In the genomic region with DNA sequence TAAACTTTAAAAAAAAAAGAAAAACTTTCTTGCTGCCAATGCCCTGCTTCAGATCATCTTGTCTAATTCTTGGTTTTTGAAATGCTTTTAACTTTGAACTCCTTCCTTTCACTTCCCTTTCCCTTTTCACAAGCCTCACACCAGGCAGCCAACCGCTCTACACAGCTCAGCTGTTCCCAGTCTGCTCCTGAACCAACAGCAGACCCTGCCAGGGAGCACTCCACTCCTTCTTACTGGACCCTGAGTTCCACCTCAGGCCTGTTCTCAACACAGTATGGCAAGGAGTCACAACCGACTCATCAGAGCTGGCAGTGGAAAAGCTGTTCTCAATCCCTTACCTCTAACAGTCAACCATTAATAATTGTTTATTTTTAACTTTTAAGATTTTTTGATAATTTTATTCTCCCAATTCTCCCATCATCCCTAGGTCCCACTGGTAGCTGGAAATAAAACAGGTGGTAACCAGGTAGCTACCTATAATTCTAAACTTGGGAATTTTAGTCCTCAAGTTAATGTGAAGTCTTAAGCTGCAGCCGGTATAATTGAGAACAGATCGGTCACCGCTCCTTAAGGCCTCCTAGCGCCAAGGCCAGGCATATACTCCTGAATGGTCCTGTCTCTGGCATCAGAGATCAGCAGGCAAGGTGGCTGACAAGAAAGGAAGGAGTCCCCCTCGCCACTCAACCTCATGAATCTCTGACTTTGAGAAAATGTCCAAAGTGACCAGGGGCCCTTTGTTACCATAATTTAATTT, we compare ENCODE assay signal across 11 cellular contexts. TPM values are rescaled to one million over a fixed set of nuclear protein-coding genes. Genes with fewer than 3 reads are reported as not detected.
DNase-seq lines count a peak whose midpoint lies in the region; ATAC-seq and TF ChIP-seq lines count a peak whose summit lies in the region.
"Had no signal": no experiment of that assay in that cellular context is flagged by ENCODE, and none has a peak within 500 bp of the region (broad histone marks: within the 10 kb centered on the region; RNA-seq: fewer than 3 reads in every experiment).

No MANE protein-coding gene starts in this region.

- H3K36me3 ChIP-seq in thyroid gland = peaks cover 9 to 21% of the 10 kb centered on the region in 2 donors
- H3K36me3 ChIP-seq: lower lobe of right lung had no signal

- no peaks in the 10 kb centered on the region for H3K27me3 ChIP-seq in thyroid gland

- no peak overlapping the region for H3K4me3 ChIP-seq in thyroid gland (replicated peaks in 1 of 3)
- H3K4me3 ChIP-seq: lower lobe of right lung had no signal

- TF ChIP-seq POLR2A in thyroid gland (IDR thresholded peaks at IDR 0.05) = no peak

- H3K4me1 ChIP-seq in thyroid gland = peaks cover 21 to 34% of the 10 kb centered on the region in 2 donors
- H3K4me1 ChIP-seq: lower lobe of right lung had no signal

- no peaks in the 10 kb centered on the region for H3K9me3 ChIP-seq in thyroid gland
- H3K9me3 ChIP-seq: lower lobe of right lung had no signal

- no peaks in the 10 kb centered on the region for H3K27me3 Mint-ChIP-seq in WTC11 (ENCODE audit: low read depth)

- intact Hi-C loops in thyroid gland (cut with DNase I) = no loop called here

- POLR2A ChIA-PET in WTC11 (lab: Charles Lee) = no interaction called here

- H3K9me3 Mint-ChIP-seq in WTC11 = no peaks in the 10 kb centered on the region

- CTCF ChIA-PET in WTC11 (lab: Charles Lee) = interaction anchor here (0.7 to 5.2 kb wide), 14 partner anchors 10 to 119 kb away, joined by 3 to 31 read pairs (median 4); a partner anchor contains a TSS

- peaks cover 25% of the 10 kb centered on the region for H3K4me1 Mint-ChIP-seq in WTC11

- DNase-seq in LHCN-M2 (ENCODE audit: low read depth) (peak; percentile 86), WTC11 (ENCODE audit: low spot score) (no peak), iPS-NIHi7 (ENCODE audit: extremely low spot score) (peak; percentile 59), thyroid gland (peak; percentile 77 to 81), COLO668 (lab: John Stamatoyannopoulos, UW; ENCODE audit: unreplicated experiment) (no peak), OCI-M2 (lab: John Stamatoyannopoulos, UW; ENCODE audit: unreplicated experiment) (no peak)
- DNase-seq: activated CD4-positive, alpha-beta T cell treated with anti-CD3 and anti-CD28 coated beads for 1 hour; lower lobe of right lung; retina; SHP77 treated with DMSO at 0.1 percent for 48 hours had no signal

- no peak overlapping the region for H3K27ac ChIP-seq in thyroid gland
- H3K27ac ChIP-seq: lower lobe of right lung had no signal

- WGBS in thyroid gland, 2 donors = 85 to 86% methylated on average over 7 of the region's 7 CpGs

- no peaks in the 10 kb centered on the region for H3K36me3 Mint-ChIP-seq in WTC11

- ATAC-seq in WTC11 = peak; percentile 65
- no peak for ATAC-seq in HG02938 (IDR thresholded peaks at IDR 0.05; ENCODE audit: unreplicated experiment)

- H3K4me3 Mint-ChIP-seq in WTC11 = no peak overlapping the region

- TF ChIP-seq CTCF in WTC11 (IDR thresholded peaks at IDR 0.05) (no peak), thyroid gland (IDR thresholded peaks at IDR 0.05) (no peak)

- H3K27ac Mint-ChIP-seq in WTC11 = 0 out of 2 replicates have a peak overlapping the region, but pooled peaks have one; percentile 31

TF ChIP-seq in WTC11, 78 proteins besides CTCF, POLR2A, EP300 and RAD21 (continues in another document):
- no peak for TF ChIP-seq CREM (CRISPR knock-in tag; IDR thresholded peaks at IDR 0.05)
- TF ChIP-seq ELF4 (CRISPR knock-in tag; IDR thresholded peaks at IDR 0.05; ENCODE audit: low read depth) = no peak
- no peak for TF ChIP-seq ATF1 (CRISPR knock-in tag; IDR thresholded peaks at IDR 0.05)
- no peak for TF ChIP-seq PRRX2 (CRISPR knock-in tag; IDR thresholded peaks at IDR 0.05)
- TF ChIP-seq KAT7 (CRISPR knock-in tag; IDR thresholded peaks at IDR 0.05; ENCODE audit: borderline replicate concordance) = no peak
- TF ChIP-seq, protein P1, sequence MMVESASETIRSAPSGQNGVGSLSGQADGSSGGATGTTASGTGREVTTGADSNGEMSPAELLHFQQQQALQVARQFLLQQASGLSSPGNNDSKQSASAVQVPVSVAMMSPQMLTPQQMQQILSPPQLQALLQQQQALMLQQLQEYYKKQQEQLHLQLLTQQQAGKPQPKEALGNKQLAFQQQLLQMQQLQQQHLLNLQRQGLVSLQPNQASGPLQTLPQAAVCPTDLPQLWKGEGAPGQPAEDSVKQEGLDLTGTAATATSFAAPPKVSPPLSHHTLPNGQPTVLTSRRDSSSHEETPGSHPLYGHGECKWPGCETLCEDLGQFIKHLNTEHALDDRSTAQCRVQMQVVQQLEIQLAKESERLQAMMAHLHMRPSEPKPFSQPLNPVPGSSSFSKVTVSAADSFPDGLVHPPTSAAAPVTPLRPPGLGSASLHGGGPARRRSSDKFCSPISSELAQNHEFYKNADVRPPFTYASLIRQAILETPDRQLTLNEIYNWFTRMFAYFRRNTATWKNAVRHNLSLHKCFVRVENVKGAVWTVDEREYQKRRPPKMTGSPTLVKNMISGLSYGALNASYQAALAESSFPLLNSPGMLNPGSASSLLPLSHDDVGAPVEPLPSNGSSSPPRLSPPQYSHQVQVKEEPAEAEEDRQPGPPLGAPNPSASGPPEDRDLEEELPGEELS (CRISPR knock-in tag; IDR thresholded peaks at IDR 0.05) = no peak
- TF ChIP-seq, protein P2, sequence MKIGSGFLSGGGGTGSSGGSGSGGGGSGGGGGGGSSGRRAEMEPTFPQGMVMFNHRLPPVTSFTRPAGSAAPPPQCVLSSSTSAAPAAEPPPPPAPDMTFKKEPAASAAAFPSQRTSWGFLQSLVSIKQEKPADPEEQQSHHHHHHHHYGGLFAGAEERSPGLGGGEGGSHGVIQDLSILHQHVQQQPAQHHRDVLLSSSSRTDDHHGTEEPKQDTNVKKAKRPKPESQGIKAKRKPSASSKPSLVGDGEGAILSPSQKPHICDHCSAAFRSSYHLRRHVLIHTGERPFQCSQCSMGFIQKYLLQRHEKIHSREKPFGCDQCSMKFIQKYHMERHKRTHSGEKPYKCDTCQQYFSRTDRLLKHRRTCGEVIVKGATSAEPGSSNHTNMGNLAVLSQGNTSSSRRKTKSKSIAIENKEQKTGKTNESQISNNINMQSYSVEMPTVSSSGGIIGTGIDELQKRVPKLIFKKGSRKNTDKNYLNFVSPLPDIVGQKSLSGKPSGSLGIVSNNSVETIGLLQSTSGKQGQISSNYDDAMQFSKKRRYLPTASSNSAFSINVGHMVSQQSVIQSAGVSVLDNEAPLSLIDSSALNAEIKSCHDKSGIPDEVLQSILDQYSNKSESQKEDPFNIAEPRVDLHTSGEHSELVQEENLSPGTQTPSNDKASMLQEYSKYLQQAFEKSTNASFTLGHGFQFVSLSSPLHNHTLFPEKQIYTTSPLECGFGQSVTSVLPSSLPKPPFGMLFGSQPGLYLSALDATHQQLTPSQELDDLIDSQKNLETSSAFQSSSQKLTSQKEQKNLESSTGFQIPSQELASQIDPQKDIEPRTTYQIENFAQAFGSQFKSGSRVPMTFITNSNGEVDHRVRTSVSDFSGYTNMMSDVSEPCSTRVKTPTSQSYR (CRISPR knock-in tag; IDR thresholded peaks at IDR 0.05) = no peak
- TF ChIP-seq, protein P3, sequence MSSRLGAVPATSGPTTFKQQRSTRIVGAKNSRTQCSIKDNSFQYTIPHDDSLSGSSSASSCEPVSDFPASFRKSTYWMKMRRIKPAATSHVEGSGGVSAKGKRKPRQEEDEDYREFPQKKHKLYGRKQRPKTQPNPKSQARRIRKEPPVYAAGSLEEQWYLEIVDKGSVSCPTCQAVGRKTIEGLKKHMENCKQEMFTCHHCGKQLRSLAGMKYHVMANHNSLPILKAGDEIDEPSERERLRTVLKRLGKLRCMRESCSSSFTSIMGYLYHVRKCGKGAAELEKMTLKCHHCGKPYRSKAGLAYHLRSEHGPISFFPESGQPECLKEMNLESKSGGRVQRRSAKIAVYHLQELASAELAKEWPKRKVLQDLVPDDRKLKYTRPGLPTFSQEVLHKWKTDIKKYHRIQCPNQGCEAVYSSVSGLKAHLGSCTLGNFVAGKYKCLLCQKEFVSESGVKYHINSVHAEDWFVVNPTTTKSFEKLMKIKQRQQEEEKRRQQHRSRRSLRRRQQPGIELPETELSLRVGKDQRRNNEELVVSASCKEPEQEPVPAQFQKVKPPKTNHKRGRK (CRISPR knock-in tag; IDR thresholded peaks at IDR 0.05; ENCODE audit: borderline replicate concordance) = no peak
- no peak for TF ChIP-seq NFE2L1 (CRISPR knock-in tag; IDR thresholded peaks at IDR 0.05)
- TF ChIP-seq ZNF138 (CRISPR knock-in tag; conservative IDR thresholded peaks at IDR 0.05) = no peak
- TF ChIP-seq ZNF121 (CRISPR knock-in tag; IDR thresholded peaks at IDR 0.05) = no peak
- TF ChIP-seq, protein P4, sequence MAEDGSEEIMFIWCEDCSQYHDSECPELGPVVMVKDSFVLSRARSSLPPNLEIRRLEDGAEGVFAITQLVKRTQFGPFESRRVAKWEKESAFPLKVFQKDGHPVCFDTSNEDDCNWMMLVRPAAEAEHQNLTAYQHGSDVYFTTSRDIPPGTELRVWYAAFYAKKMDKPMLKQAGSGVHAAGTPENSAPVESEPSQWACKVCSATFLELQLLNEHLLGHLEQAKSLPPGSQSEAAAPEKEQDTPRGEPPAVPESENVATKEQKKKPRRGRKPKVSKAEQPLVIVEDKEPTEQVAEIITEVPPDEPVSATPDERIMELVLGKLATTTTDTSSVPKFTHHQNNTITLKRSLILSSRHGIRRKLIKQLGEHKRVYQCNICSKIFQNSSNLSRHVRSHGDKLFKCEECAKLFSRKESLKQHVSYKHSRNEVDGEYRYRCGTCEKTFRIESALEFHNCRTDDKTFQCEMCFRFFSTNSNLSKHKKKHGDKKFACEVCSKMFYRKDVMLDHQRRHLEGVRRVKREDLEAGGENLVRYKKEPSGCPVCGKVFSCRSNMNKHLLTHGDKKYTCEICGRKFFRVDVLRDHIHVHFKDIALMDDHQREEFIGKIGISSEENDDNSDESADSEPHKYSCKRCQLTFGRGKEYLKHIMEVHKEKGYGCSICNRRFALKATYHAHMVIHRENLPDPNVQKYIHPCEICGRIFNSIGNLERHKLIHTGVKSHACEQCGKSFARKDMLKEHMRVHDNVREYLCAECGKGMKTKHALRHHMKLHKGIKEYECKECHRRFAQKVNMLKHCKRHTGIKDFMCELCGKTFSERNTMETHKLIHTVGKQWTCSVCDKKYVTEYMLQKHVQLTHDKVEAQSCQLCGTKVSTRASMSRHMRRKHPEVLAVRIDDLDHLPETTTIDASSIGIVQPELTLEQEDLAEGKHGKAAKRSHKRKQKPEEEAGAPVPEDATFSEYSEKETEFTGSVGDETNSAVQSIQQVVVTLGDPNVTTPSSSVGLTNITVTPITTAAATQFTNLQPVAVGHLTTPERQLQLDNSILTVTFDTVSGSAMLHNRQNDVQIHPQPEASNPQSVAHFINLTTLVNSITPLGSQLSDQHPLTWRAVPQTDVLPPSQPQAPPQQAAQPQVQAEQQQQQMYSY (CRISPR knock-in tag; IDR thresholded peaks at IDR 0.05) = no peak

RNA-seq across cellular contexts. Expression of a gene that starts 43.9 kb away (rescaled TPM):
- 2.4 and 3.7 TPM in 2 replicates for total RNA-seq in LHCN-M2 (2014; rRNA removed)
- 1.9 TPM for polyA plus RNA-seq in LHCN-M2 (2012)
- total RNA-seq in WTC11 (2021) = 6.6 to 8.0 TPM (median 7.2 TPM) in 3 replicates
- total RNA-seq in thyroid gland = 10 to 100 TPM; 40.2 to 68.3 (median 51.2) TPM

Comparison
In these comparisons a context has a peak if more than half of its experiments do, and no peak if none do; other contexts are left out.
1. DNase-seq: peak in LHCN-M2 (single experiment), iPS-NIHi7 (single experiment) and thyroid gland (2 of 2); none in WTC11 (single experiment), COLO668 (single experiment) and OCI-M2 (single experiment).